21 cellular contexts compared by ENCODE assay signal in the genomic region with DNA sequence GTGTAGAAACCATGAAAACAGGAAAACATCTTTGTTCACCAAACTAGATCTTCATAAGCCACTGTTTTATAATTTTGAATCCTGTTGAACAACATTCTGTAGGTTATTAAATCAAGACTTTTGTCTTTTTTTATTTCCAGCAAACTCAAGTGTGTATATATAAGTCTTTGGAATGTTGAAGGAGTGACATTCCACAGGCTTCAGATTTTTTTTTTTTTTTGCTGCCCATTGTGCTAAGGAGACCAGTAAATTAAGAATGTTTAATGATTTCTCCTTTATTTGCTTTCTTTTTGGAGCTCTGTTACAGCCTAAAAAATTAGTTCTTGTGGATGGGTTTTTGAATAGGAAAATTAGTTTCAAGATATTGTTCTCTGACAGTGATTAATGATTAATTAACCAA.
DNase-seq lines count a peak whose midpoint lies in the region; ATAC-seq and TF ChIP-seq lines count a peak whose summit lies in the region.
"Had no signal": no experiment of that assay in that cellular context is flagged by ENCODE, and none has a peak within 500 bp of the region (broad histone marks: within the 10 kb centered on the region; RNA-seq: fewer than 3 reads in every experiment).

No MANE protein-coding gene starts in this region.

- no peaks in the 10 kb centered on the region for H3K36me3 ChIP-seq in Caco-2 (ENCODE audit: control insufficient read depth, insufficient read depth, low read length)
- 0 out of 2 replicates have a peak, but pooled peaks cover 4% of the 10 kb centered on the region for H3K36me3 ChIP-seq in SK-N-MC (ENCODE audit: insufficient read depth, low read length)
- H3K36me3 ChIP-seq in tibial nerve = no peaks in the 10 kb centered on the region
- H3K36me3 ChIP-seq in adrenal gland (replicated peaks in 1 of 2) = no peaks in the 10 kb centered on the region
- H3K36me3 ChIP-seq in right lobe of liver = no peaks in the 10 kb centered on the region
- H3K36me3 ChIP-seq: heart right ventricle, spleen had no signal

- H3K27me3 ChIP-seq in Caco-2 (replicated peaks; ENCODE audit: control insufficient read depth, insufficient read depth, low read length) (no peaks in the 10 kb centered on the region), tibial nerve (no peaks in the 10 kb centered on the region), adrenal gland (no peaks in the 10 kb centered on the region), right lobe of liver (no peaks in the 10 kb centered on the region)
- H3K27me3 ChIP-seq: brain microvascular endothelial cell, dorsolateral prefrontal cortex, heart right ventricle, spleen, testis had no signal

- H3K27me3 Mint-ChIP-seq in Caco-2 (ENCODE audit: insufficient read depth, unreplicated experiment) = no peaks in the 10 kb centered on the region
- no peaks in the 10 kb centered on the region for H3K27me3 Mint-ChIP-seq in progenitor cell of endocrine pancreas
- H3K27me3 Mint-ChIP-seq: activated naive CD4-positive, alpha-beta T cell treated with anti-CD3 and anti-CD28 coated beads, Interleukin-2, amount 10 ng/mL, durations not matched to agents 7 days and 5 days; CD4-positive, CD25-positive, alpha-beta regulatory T cell; IgD-negative memory B cell had no signal

- H3K27ac ChIP-seq in SK-N-MC = peak overlapping the region; percentile 4; the same call in 1 of the 2 replicates
- peak overlapping the region in 2 of 4 donors; percentile 0 to 20 for H3K27ac ChIP-seq in tibial nerve
- no peak overlapping the region for H3K27ac ChIP-seq in adrenal gland
- H3K27ac ChIP-seq in right lobe of liver = no peak overlapping the region
- H3K27ac ChIP-seq: brain microvascular endothelial cell, dorsolateral prefrontal cortex, heart right ventricle, spleen, testis had no signal

- H3K9me3 ChIP-seq in Caco-2 (no peaks in the 10 kb centered on the region), SK-N-MC (ENCODE audit: low read depth, low read length) (no peaks in the 10 kb centered on the region), tibial nerve (no peaks in the 10 kb centered on the region), adrenal gland (replicated peaks in 1 of 3) (no peaks in the 10 kb centered on the region), right lobe of liver (peaks cover 0 to 4% (median 0%) of the 10 kb centered on the region in 4 donors)
- H3K9me3 ChIP-seq: heart right ventricle, testis had no signal

- no peak overlapping the region for H3K9ac ChIP-seq in SK-N-MC (ENCODE audit: insufficient read length)

- BruUV-seq in Caco-2 (replicated peaks; lab: Mats Ljungman, UMichigan) = no TSS peak

- intact Hi-C loops in Caco-2 (cut with micrococcal nuclease; ENCODE audit: unreplicated experiment) = loop anchor here (1.0 to 2.0 kb wide), 2 partner anchors 35 to 67 kb away; no protein-coding TSS in a partner anchor
- intact Hi-C loops in adrenal gland (cut with DNase I) = no loop called here
- intact Hi-C loops in right lobe of liver (cut with DNase I) = no loop called here

- no peak for TF ChIP-seq EP300 in tibial nerve (IDR thresholded peaks at IDR 0.05)

- CTCF ChIA-PET in Caco-2 (lab: Charles Lee) = interaction anchor here (0.6 to 0.8 kb wide), 2 partner anchors 30 to 79 kb away, joined by 3 to 6 read pairs; no protein-coding TSS in a partner anchor

- H3K27ac Mint-ChIP-seq in Caco-2 (ENCODE audit: unreplicated experiment) = peak overlapping the region; percentile 6
- peak overlapping the region; percentile 58 for H3K27ac Mint-ChIP-seq in progenitor cell of endocrine pancreas
- H3K27ac Mint-ChIP-seq: activated naive CD4-positive, alpha-beta T cell treated with anti-CD3 and anti-CD28 coated beads, Interleukin-2, amount 10 ng/mL, durations not matched to agents 7 days and 5 days; CD4-positive, CD25-positive, alpha-beta regulatory T cell; H9; IgD-negative memory B cell had no signal

- H3K4me3 ChIP-seq in Caco-2 (ENCODE audit: low read depth, low read length) (no peak overlapping the region), SK-N-MC (no peak overlapping the region), fibroblast of the aortic adventitia (ENCODE audit: low read depth, low read length) (no peak overlapping the region), tibial nerve (no peak overlapping the region), adrenal gland (no peak overlapping the region), right lobe of liver (no peak overlapping the region)
- H3K4me3 ChIP-seq: dorsolateral prefrontal cortex, heart right ventricle, spleen had no signal

- no peak for TF ChIP-seq POLR2A in tibial nerve (IDR thresholded peaks at IDR 0.05)
- no peak for TF ChIP-seq POLR2A in adrenal gland (IDR thresholded peaks at IDR 0.05)
- TF ChIP-seq POLR2A in right lobe of liver (IDR thresholded peaks at IDR 0.05) = no peak

- peaks cover 8% of the 10 kb centered on the region for H3K9me3 Mint-ChIP-seq in Caco-2 (ENCODE audit: unreplicated experiment)
- H3K9me3 Mint-ChIP-seq in progenitor cell of endocrine pancreas (ENCODE audit: low read depth) = peaks cover 9% of the 10 kb centered on the region
- H3K9me3 Mint-ChIP-seq: activated naive CD4-positive, alpha-beta T cell treated with anti-CD3 and anti-CD28 coated beads, Interleukin-2, amount 10 ng/mL, durations not matched to agents 7 days and 5 days had no signal

- peak in 1 of 2 experiments; percentile 22 for DNase-seq in Caco-2
- DNase-seq in SK-N-MC (ENCODE audit: low read depth, low spot score) = no peak
- peak; percentile 25 for DNase-seq in fibroblast of the aortic adventitia (ENCODE audit: low read depth)
- DNase-seq in progenitor cell of endocrine pancreas (ENCODE audit: low spot score, unreplicated experiment) = no peak
- no peak for DNase-seq in DMS153 treated with DMSO at 0.1 percent for 48 hours (lab: John Stamatoyannopoulos, UW; ENCODE audit: unreplicated experiment)
- no peak for DNase-seq in tibial nerve (ENCODE audit: low spot score in 2 of 2)
- no peak for DNase-seq in adrenal gland
- DNase-seq in right lobe of liver = no peak
- DNase-seq: activated CD4-positive, alpha-beta T cell treated with anti-CD3 and anti-CD28 coated beads, Interleukin-2, amount 50 U/mL, for 1 hour; activated naive CD4-positive, alpha-beta T cell treated with anti-CD3 and anti-CD28 coated beads, Interleukin-2, amount 10 ng/mL, durations not matched to agents 7 days and 5 days; brain microvascular endothelial cell; CD4-positive, CD25-positive, alpha-beta regulatory T cell; DMS79; dorsolateral prefrontal cortex; H9; heart right ventricle; NCI-H2029 treated with DMSO at 0.1 percent for 48 hours; NCI-H526; spleen; testis had no signal

- POLR2A ChIA-PET in Caco-2 (lab: Charles Lee) = interaction anchor here (0.6 kb wide), 1 partner anchor 19 kb away, joined by 4 read pairs; no protein-coding TSS in a partner anchor

- H3K4me3 Mint-ChIP-seq in Caco-2 (ENCODE audit: unreplicated experiment) (no peak overlapping the region), progenitor cell of endocrine pancreas (ENCODE audit: low read depth) (peak overlapping the region; percentile 20)
- H3K4me3 Mint-ChIP-seq: activated naive CD4-positive, alpha-beta T cell treated with anti-CD3 and anti-CD28 coated beads, Interleukin-2, amount 10 ng/mL, durations not matched to agents 7 days and 5 days; CD4-positive, CD25-positive, alpha-beta regulatory T cell; H9; IgD-negative memory B cell had no signal

- no peak for ATAC-seq in right lobe of liver
- ATAC-seq: heart right ventricle had no signal

- TF ChIP-seq CTCF in Caco-2 (IDR thresholded peaks at IDR 0.05; ENCODE audit: insufficient read depth in 1 of 2, low read depth in 1 of 2, low read length in 1 of 2, severe bottlenecking in 1 of 2, unreplicated experiment in 1 of 2) = no peak
- TF ChIP-seq CTCF in fibroblast of the aortic adventitia (IDR thresholded peaks at IDR 0.05; ENCODE audit: insufficient read depth, low read length) = no peak
- no peak for TF ChIP-seq CTCF in progenitor cell of endocrine pancreas (IDR thresholded peaks at IDR 0.05; ENCODE audit: unreplicated experiment)
- no peak for TF ChIP-seq CTCF in tibial nerve (IDR thresholded peaks at IDR 0.05)
- TF ChIP-seq CTCF in adrenal gland (IDR thresholded peaks at IDR 0.05) = no peak
- no peak for TF ChIP-seq CTCF in right lobe of liver (IDR thresholded peaks at IDR 0.05)

- no peaks in the 10 kb centered on the region for H3K36me3 Mint-ChIP-seq in Caco-2 (ENCODE audit: insufficient read depth, unreplicated experiment)
- H3K36me3 Mint-ChIP-seq in progenitor cell of endocrine pancreas (ENCODE audit: insufficient read depth) = peaks cover 1% of the 10 kb centered on the region
- H3K36me3 Mint-ChIP-seq: CD4-positive, CD25-positive, alpha-beta regulatory T cell had no signal

- H3K4me1 ChIP-seq in Caco-2 (peaks cover 33% of the 10 kb centered on the region), tibial nerve (peaks cover 0 to 20% (median 5%) of the 10 kb centered on the region in 4 donors), adrenal gland (replicated peaks in 1 of 2) (no peaks in the 10 kb centered on the region), right lobe of liver (no peaks in the 10 kb centered on the region)
- H3K4me1 ChIP-seq: heart right ventricle, spleen, testis had no signal

- H3K4me1 Mint-ChIP-seq in Caco-2 (ENCODE audit: low read depth, unreplicated experiment) = peaks cover 20% of the 10 kb centered on the region
- H3K4me1 Mint-ChIP-seq in progenitor cell of endocrine pancreas (ENCODE audit: low read depth) = peaks cover 32% of the 10 kb centered on the region
- H3K4me1 Mint-ChIP-seq: activated naive CD4-positive, alpha-beta T cell treated with anti-CD3 and anti-CD28 coated beads, Interleukin-2, amount 10 ng/mL, durations not matched to agents 7 days and 5 days; IgD-negative memory B cell had no signal
